ENCODE assay signal across 9 cellular contexts in the genomic region with DNA sequence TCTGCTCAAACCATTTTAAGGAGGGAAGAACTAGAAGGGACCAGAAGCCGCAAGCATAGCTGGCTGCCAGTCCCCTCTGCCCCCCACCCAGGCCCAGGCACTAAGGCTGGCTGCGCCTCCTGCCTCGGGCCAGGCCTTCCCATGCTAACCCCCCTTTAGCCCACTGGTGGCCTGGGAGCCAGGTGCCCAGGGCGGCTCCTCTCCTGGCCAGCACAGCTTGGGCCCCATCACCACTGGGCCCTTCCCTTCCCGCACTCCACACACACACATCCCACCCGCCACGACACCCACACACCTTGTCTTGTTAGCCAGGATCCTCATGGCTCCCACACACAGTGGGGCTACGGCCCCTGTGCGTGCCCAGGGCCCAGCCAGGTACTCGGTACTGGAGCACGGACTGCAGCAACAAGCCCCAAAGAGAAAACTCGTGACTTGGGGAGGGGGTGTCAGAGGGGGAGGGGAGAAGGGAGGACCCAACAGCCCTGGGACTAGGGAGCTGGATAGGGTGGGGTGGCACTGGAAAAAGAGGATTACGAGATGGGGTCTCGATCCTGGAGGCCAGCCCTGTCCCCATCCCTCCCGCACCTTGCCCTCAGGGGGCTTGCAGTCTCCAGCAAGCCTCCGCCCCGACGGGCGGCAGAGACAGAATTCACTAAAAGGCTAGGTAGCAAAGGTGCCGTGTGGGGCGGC. TPM values are rescaled to one million over a fixed set of nuclear protein-coding genes. Genes with fewer than 3 reads are reported as not detected.
A peak's percentile ranks its signal among the peaks of the same experiment; 100 is the strongest.
DNase-seq lines count a peak whose midpoint lies in the region; ATAC-seq and TF ChIP-seq lines count a peak whose summit lies in the region.
"Had no signal": no experiment of that assay in that cellular context is flagged by ENCODE, and none has a peak within 500 bp of the region (broad histone marks: within the 10 kb centered on the region; RNA-seq: fewer than 3 reads in every experiment).

No MANE protein-coding gene starts in this region.

- no peaks in the 10 kb centered on the region for H3K79me2 ChIP-seq in parathyroid adenoma

- no peak for TF ChIP-seq CTCF in VCaP (conservative IDR thresholded peaks at IDR 0.05)
- TF ChIP-seq CTCF in fibroblast of villous mesenchyme (IDR thresholded peaks at IDR 0.05; ENCODE audit: insufficient read depth, low read depth, low read length), result no peak
- no peak for TF ChIP-seq CTCF in parathyroid adenoma (IDR thresholded peaks at IDR 0.05)

- peaks cover 0 to 81% (median 40%) of the 10 kb centered on the region in 4 donors for H3K4me1 Mint-ChIP-seq in CD4-positive, CD25-positive, alpha-beta regulatory T cell

- no peak overlapping the region for H2AFZ ChIP-seq in parathyroid adenoma

- peaks cover 0 to 2% (median 0%) of the 10 kb centered on the region in 7 donors for H3K9me3 Mint-ChIP-seq in CD4-positive, CD25-positive, alpha-beta regulatory T cell

- H3K27me3 Mint-ChIP-seq in CD4-positive, CD25-positive, alpha-beta regulatory T cell, result no peaks in the 10 kb centered on the region

- H3K4me2 ChIP-seq in parathyroid adenoma (ENCODE audit: low read length), result peak overlapping the region; percentile 55

- H3K36me3 ChIP-seq in CD4-positive, CD25-positive, alpha-beta regulatory T cell (ENCODE audit: control insufficient read depth, insufficient read depth, low read length), result peaks cover 31% of the 10 kb centered on the region
- no peaks in the 10 kb centered on the region for H3K36me3 ChIP-seq in parathyroid adenoma (ENCODE audit: control insufficient read depth, insufficient read depth, low read length)

- no peaks in the 10 kb centered on the region for H3K27me3 ChIP-seq in CD4-positive, CD25-positive, alpha-beta regulatory T cell (ENCODE audit: control insufficient read depth, insufficient read depth, low read length)
- H3K27me3 ChIP-seq in parathyroid adenoma (ENCODE audit: control insufficient read depth, insufficient read depth, low read length), result no peaks in the 10 kb centered on the region

- H3K4me3 ChIP-seq in CD4-positive, CD25-positive, alpha-beta regulatory T cell (ENCODE audit: low read depth, low read length), result no peak overlapping the region
- H3K4me3 ChIP-seq in fibroblast of villous mesenchyme (ENCODE audit: low read depth, low read length) (peak overlapping the region; percentile 56), parathyroid adenoma (ENCODE audit: low read depth, low read length) (peak overlapping the region; percentile 16)

- peaks cover 23% of the 10 kb centered on the region for H3K36me3 Mint-ChIP-seq in CD4-positive, CD25-positive, alpha-beta regulatory T cell

- ATAC-seq in CD4-positive, CD25-positive, alpha-beta regulatory T cell (ENCODE audit: low read depth in 2 of 2), result no peak
- ATAC-seq in HG03432 (IDR thresholded peaks at IDR 0.05; ENCODE audit: unreplicated experiment) (no peak), HG03045 (IDR thresholded peaks at IDR 0.05; ENCODE audit: unreplicated experiment) (no peak)

- peaks cover 74% of the 10 kb centered on the region for H3K4me1 ChIP-seq in CD4-positive, CD25-positive, alpha-beta regulatory T cell (ENCODE audit: control insufficient read depth, insufficient read depth, low read length, poor library complexity, severe bottlenecking)
- H3K4me1 ChIP-seq in parathyroid adenoma, result peaks cover 11% of the 10 kb centered on the region

- peak overlapping the region; percentile 100 for H3K27ac ChIP-seq in CD4-positive, CD25-positive, alpha-beta regulatory T cell (ENCODE audit: insufficient read depth, low read length, poor library complexity, severe bottlenecking)
- peak overlapping the region; percentile 67 for H3K27ac ChIP-seq in VCaP
- H3K27ac ChIP-seq in parathyroid adenoma, result peak overlapping the region; percentile 56

- DNase-seq in CD4-positive, CD25-positive, alpha-beta regulatory T cell, result no peak
- DNase-seq in fibroblast of villous mesenchyme (ENCODE audit: low read depth) (no peak), T-helper 2 cell (no peak)
- DNase-seq in stimulated activated CD4-positive, alpha-beta T cell treated with anti-CD3 and anti-CD28 coated beads, Interleukin-2, amount 100 ng/mL, for 48 hours, result no peak

- no peak overlapping the region for H3K9ac ChIP-seq in parathyroid adenoma

- peak overlapping the region in 2 of 4 donors; percentile 28 to 50 for H3K4me3 Mint-ChIP-seq in CD4-positive, CD25-positive, alpha-beta regulatory T cell

- H3K27ac Mint-ChIP-seq in CD4-positive, CD25-positive, alpha-beta regulatory T cell, result peak overlapping the region in 2 of 3 donors; percentile 82 to 89

- no peaks in the 10 kb centered on the region for H3K9me3 ChIP-seq in CD4-positive, CD25-positive, alpha-beta regulatory T cell (ENCODE audit: control insufficient read depth in 2 of 2, low read length in 2 of 2)
- H3K9me3 ChIP-seq in parathyroid adenoma (ENCODE audit: control insufficient read depth, low read length), result no peaks in the 10 kb centered on the region

RNA-seq across cellular contexts. Expression of gene BCL9L, which starts 16.0 kb away (rescaled TPM):
- total RNA-seq in CD4-positive, CD25-positive, alpha-beta regulatory T cell, result 229 TPM
- 1 to 10 TPM; 2.1 to 4.1 (median 3.1) TPM for polyA plus RNA-seq in CD4-positive, CD25-positive, alpha-beta regulatory T cell
- 28.9 and 29.0 TPM in 2 replicates for total RNA-seq in fibroblast of villous mesenchyme

RNA-seq across cellular contexts. Expression of gene CXCR5, which starts 26.1 kb away (rescaled TPM):
- 4.8 TPM for total RNA-seq in CD4-positive, CD25-positive, alpha-beta regulatory T cell
- polyA plus RNA-seq in CD4-positive, CD25-positive, alpha-beta regulatory T cell, result 10 to 100 TPM in 1 of 4 donors, 1 to 10 TPM in 3; 3.3 to 10.7 (median 6.0) TPM
- total RNA-seq in fibroblast of villous mesenchyme, result not detected in 2 replicates

RNA-seq across cellular contexts. Expression of gene UPK2, which starts 46.3 kb away (rescaled TPM):
- not detected for total RNA-seq in CD4-positive, CD25-positive, alpha-beta regulatory T cell
- polyA plus RNA-seq in CD4-positive, CD25-positive, alpha-beta regulatory T cell, result under 1 TPM; 0.19 to 0.42 (median 0.23) TPM
- total RNA-seq in fibroblast of villous mesenchyme, result not detected in 2 replicates
- total RNA-seq: activated CD8-positive, alpha-beta memory T cell treated with anti-CD3 and anti-CD28 coated beads for 36 hours had no signal
